In the genomic region with DNA sequence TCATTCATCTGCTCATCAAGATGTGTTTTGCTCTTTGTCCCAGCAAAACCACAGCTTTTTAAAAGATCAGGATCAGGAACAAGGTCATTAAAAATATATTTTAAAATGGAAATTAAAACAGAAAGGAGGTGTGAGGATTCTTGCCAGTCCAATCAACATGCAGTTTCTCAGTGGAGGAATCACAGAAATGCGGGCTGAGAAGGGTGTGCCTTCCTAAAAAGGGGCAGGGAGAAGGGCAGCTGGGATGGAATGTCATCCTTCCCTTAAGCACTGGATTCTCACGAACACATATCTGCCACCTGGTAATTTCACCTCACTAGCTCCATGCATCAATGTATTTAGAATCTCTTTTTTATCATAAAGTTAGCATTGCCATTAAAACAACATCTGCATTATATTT, we compare ENCODE assay signal across 32 cellular contexts. TPM values are rescaled to one million over a fixed set of nuclear protein-coding genes. Genes with fewer than 3 reads are reported as not detected.
"Had no signal": no experiment of that assay in that cellular context is flagged by ENCODE, and none has a peak within 500 bp of the region (broad histone marks: within the 10 kb centered on the region; RNA-seq: fewer than 3 reads in every experiment).

No MANE protein-coding gene starts in this region.

- H3K9me3 ChIP-seq: adrenal gland, ascending aorta, esophagus squamous epithelium, gastrocnemius medialis, heart left ventricle, left lung, neutrophil, pancreas, psoas muscle, right atrium auricular region, tibial artery, uterus had no signal

- H3K36me3 Mint-ChIP-seq: activated naive CD8-positive, alpha-beta T cell; immature natural killer cell; mesothelial cell of epicardium had no signal

- H3K4me3 ChIP-seq: adrenal gland, ascending aorta, esophagus squamous epithelium, gastrocnemius medialis, heart left ventricle, left lung, pancreas, psoas muscle, right atrium auricular region, tibial artery, uterus had no signal

- H3K27me3 ChIP-seq: adrenal gland, ascending aorta, brain microvascular endothelial cell, esophagus squamous epithelium, gastrocnemius medialis, heart left ventricle, left lung, neutrophil, pancreas, right atrium auricular region, tibial artery, uterus had no signal

- DNase-seq: activated CD4-positive, alpha-beta T cell treated with anti-CD3 and anti-CD28 coated beads for 4 hours; activated CD4-positive, alpha-beta T cell treated with anti-CD3 and anti-CD28 coated beads, Interleukin-2, amount 50 U/mL, for 48 hours; activated CD4-positive, CD25-positive, alpha-beta regulatory T cell; activated CD8-positive, alpha-beta memory T cell treated with anti-CD3 and anti-CD28 coated beads, Interleukin-2, amount 50 U/mL, for 48 hours; activated naive CD4-positive, alpha-beta T cell; activated T-cell treated with anti-CD3 and anti-CD28 coated beads, Interleukin-2, amount 50 U/mL, for 4 hours; adrenal gland; brain microvascular endothelial cell; caudate nucleus; dermis blood vessel endothelial cell; effector memory CD4-positive, alpha-beta T cell; esophagus squamous epithelium; gastrocnemius medialis; heart left ventricle; immature natural killer cell; kidney glomerular epithelial cell; left lung; pancreas; psoas muscle; stimulated activated CD4-positive, alpha-beta T cell treated with anti-CD3 and anti-CD28 coated beads, Interleukin-12 subunit alpha, Interleukin-12 subunit beta, amount 100 ng/mL, for 4 hours; stimulated activated CD4-positive, alpha-beta T cell treated with anti-CD3 and anti-CD28 coated beads, Interleukin-1b, Interleukin-23, amount 100 ng/mL, for 48 hours; T-helper 17 cell; tibial artery; uterus had no signal

- H3K4me1 ChIP-seq: adrenal gland, ascending aorta, gastrocnemius medialis, left lung, pancreas, psoas muscle, right atrium auricular region, uterus had no signal

- H3K27ac Mint-ChIP-seq: activated naive CD8-positive, alpha-beta T cell; activated T-helper 2 cell treated with anti-CD3 and anti-CD28 coated beads, Interferon-gamma antibody, Interleukin-2, Interleukin-4, amounts not matched to agents 10 μg/mL and 5 μg/mL and 100 μg/mL, durations not matched to agents 14 hours and 24 hours and 36 hours; immature natural killer cell; mesothelial cell of epicardium; nephron; stimulated activated naive CD8-positive, alpha-beta T cell treated with anti-CD3 and anti-CD28 coated beads, Interleukin-15, Interleukin-2, amounts not matched to agents 100 ng/mL and 50 ng/mL, for 24 hours; T-helper 17 cell had no signal

- H3K4me1 Mint-ChIP-seq: immature natural killer cell, T-helper 17 cell had no signal

- H3K27ac ChIP-seq: adrenal gland, ascending aorta, brain microvascular endothelial cell, gastrocnemius medialis, heart left ventricle, left lung, neutrophil, pancreas, psoas muscle, tibial artery had no signal

- H3K9me3 Mint-ChIP-seq: activated T-cell treated with anti-CD3 and anti-CD28 coated beads, Interleukin-2, amount 50 U/mL, for 4 hours; activated T-helper 2 cell treated with anti-CD3 and anti-CD28 coated beads, Interferon-gamma antibody, Interleukin-2, Interleukin-4, amounts not matched to agents 10 μg/mL and 5 μg/mL and 100 μg/mL, durations not matched to agents 14 hours and 24 hours and 36 hours; immature natural killer cell; mesothelial cell of epicardium; nephron; stimulated activated naive CD8-positive, alpha-beta T cell treated with anti-CD3 and anti-CD28 coated beads, Interleukin-15, Interleukin-2, amounts not matched to agents 100 ng/mL and 50 ng/mL, for 24 hours had no signal

- H3K4me3 Mint-ChIP-seq: activated naive CD8-positive, alpha-beta T cell; activated T-cell treated with anti-CD3 and anti-CD28 coated beads, Interleukin-2, amount 50 U/mL, for 4 hours; immature natural killer cell; mesothelial cell of epicardium; nephron; stimulated activated naive CD8-positive, alpha-beta T cell treated with anti-CD3 and anti-CD28 coated beads, Interleukin-15, Interleukin-2, amounts not matched to agents 100 ng/mL and 50 ng/mL, for 24 hours; T-helper 17 cell had no signal

- H3K36me3 ChIP-seq: adrenal gland, ascending aorta, brain microvascular endothelial cell, esophagus squamous epithelium, gastrocnemius medialis, heart left ventricle, left lung, neutrophil, pancreas, right atrium auricular region, tibial artery, uterus had no signal

RNA-seq across cellular contexts. Expression of a gene that starts 21.4 kb away (rescaled TPM):
- total RNA-seq: activated T-helper 2 cell treated with anti-CD3 and anti-CD28 coated beads, Interferon-gamma antibody, Interleukin-2, Interleukin-4, amounts not matched to agents 10 μg/mL and 5 μg/mL and 100 μg/mL, durations not matched to agents 14 hours and 24 hours and 36 hours; T-helper 17 cell had no signal
- polyA plus RNA-seq: immature natural killer cell had no signal
